Comparison of ENCODE assay signal across 8 cellular contexts in genomic region chr7:23471090-23471859, GRCh38. TPM values are rescaled to one million over a fixed set of nuclear protein-coding genes. Genes with fewer than 3 reads are reported as not detected.
DNase-seq lines count a peak whose midpoint lies in the region; ATAC-seq and TF ChIP-seq lines count a peak whose summit lies in the region.

No MANE protein-coding gene starts in this region.

- H4K20me1 ChIP-seq in fibroblast of lung (ENCODE audit: control insufficient read depth, extremely low read depth, insufficient read depth, low read length) (no peaks in the 10 kb centered on the region), smooth muscle cell (ENCODE audit: low read depth) (peaks cover 13% of the 10 kb centered on the region)

- H2AFZ ChIP-seq in fibroblast of lung (ENCODE audit: low read length) (no peak overlapping the region), smooth muscle cell (ENCODE audit: low read depth) (peak overlapping the region; percentile 65)

- H3K4me2 ChIP-seq in fibroblast of lung (ENCODE audit: extremely low read depth, insufficient read depth, low read length): no peak overlapping the region
- peak overlapping the region; percentile 94 for H3K4me2 ChIP-seq in smooth muscle cell

- peaks cover 4% of the 10 kb centered on the region for H3F3A ChIP-seq in smooth muscle cell (ENCODE audit: low read depth)

- peak overlapping the region; percentile 99 for H3K27ac ChIP-seq in WERI-Rb-1
- H3K27ac ChIP-seq in fibroblast of lung (ENCODE audit: insufficient read depth, low read length): no peak overlapping the region
- peak overlapping the region; percentile 87 for H3K27ac ChIP-seq in smooth muscle cell (ENCODE audit: low read depth)
- no peak overlapping the region for H3K27ac ChIP-seq in aorta (ENCODE audit: low read depth in 1 of 2, low read length in 2 of 2)

- peaks cover 10% of the 10 kb centered on the region for H3K79me2 ChIP-seq in fibroblast of lung (ENCODE audit: control insufficient read depth, insufficient read depth, low read length)
- H3K79me2 ChIP-seq in smooth muscle cell (ENCODE audit: low read depth): peaks cover 43% of the 10 kb centered on the region

- ATAC-seq in HG02642 (IDR thresholded peaks at IDR 0.05; ENCODE audit: poor library complexity, unreplicated experiment) (peak; percentile 38), aorta (ENCODE audit: low FRiP score) (no peak)

- 1% methylated on average over 18 of the region's 45 CpGs for WGBS in smooth muscle cell (ENCODE audit: low lambda C conversion rate)
- WGBS in aorta, 2 donors: 10 to 13% methylated on average over 45 of the region's 45 CpGs

- H3K4me1 ChIP-seq in fibroblast of lung (ENCODE audit: control insufficient read depth, extremely low read depth, insufficient read depth, low read length) (peaks cover 2% of the 10 kb centered on the region), smooth muscle cell (ENCODE audit: low read depth) (peaks cover 38% of the 10 kb centered on the region), aorta (ENCODE audit: control insufficient read depth in 1 of 2, insufficient read depth in 2 of 2, low read length in 2 of 2) (no peaks in the 10 kb centered on the region)

- H3K27me3 ChIP-seq in WERI-Rb-1 (ENCODE audit: insufficient read depth, low read depth, severe bottlenecking) (no peaks in the 10 kb centered on the region), fibroblast of lung (ENCODE audit: control insufficient read depth, insufficient read depth, low read length) (peaks cover 35% of the 10 kb centered on the region), smooth muscle cell (ENCODE audit: low read depth) (no peaks in the 10 kb centered on the region), aorta (ENCODE audit: control insufficient read depth in 1 of 2, insufficient read depth in 2 of 2, low read length in 1 of 2) (peaks cover 0 to 2% of the 10 kb centered on the region in 2 donors)

- no peak for TF ChIP-seq CTCF in GM10266 (IDR thresholded peaks at IDR 0.05; ENCODE audit: control insufficient read depth, insufficient read depth, low read depth, missing control alignments)
- TF ChIP-seq CTCF in WERI-Rb-1 (IDR thresholded peaks at IDR 0.05; ENCODE audit: low read depth, low read length): no peak
- no peak for TF ChIP-seq CTCF in fibroblast of lung (conservative IDR thresholded peaks at IDR 0.05 in 1 of 2, IDR thresholded peaks at IDR 0.05 in 1 of 2; ENCODE audit: low read depth in 1 of 2, low read length in 2 of 2)
- TF ChIP-seq CTCF in smooth muscle cell (IDR thresholded peaks at IDR 0.05; ENCODE audit: borderline replicate concordance, insufficient read depth, poor library complexity, severe bottlenecking): no peak

- DNase-seq in GM10266 (ENCODE audit: extremely low spot score) (peak; percentile 85), NCI-H1930 (lab: John Stamatoyannopoulos, UW) (peak; percentile 86 to 88), WERI-Rb-1 (peak; percentile 94), fibroblast of lung (ENCODE audit: low read depth in 2 of 2) (peak; percentile 65 to 83), smooth muscle cell (lab: John Stamatoyannopoulos, UW; ENCODE audit: unreplicated experiment) (peak; percentile 61), aorta (no peak), UCSD-AML1 (lab: John Stamatoyannopoulos, UW; ENCODE audit: unreplicated experiment) (no peak)

- H3K9ac ChIP-seq in fibroblast of lung (ENCODE audit: insufficient read depth, low read length): no peak overlapping the region
- peak overlapping the region; percentile 76 for H3K9ac ChIP-seq in smooth muscle cell (ENCODE audit: low read depth)

- intact Hi-C loops in aorta (cut with DNase I): no loop called here

- H3K4me3 ChIP-seq in WERI-Rb-1 (ENCODE audit: low read depth, low read length) (peak overlapping the region; percentile 93), fibroblast of lung (replicated peaks in 1 of 4; ENCODE audit: control extremely low read depth in 1 of 4, insufficient read depth in 1 of 4, low read depth in 3 of 4, low read length in 4 of 4) (peak overlapping the region in 2 of 4 experiments; percentile 56 to 80), smooth muscle cell (peak overlapping the region; percentile 69), aorta (ENCODE audit: low read length in 2 of 2) (no peak overlapping the region)

- no peaks in the 10 kb centered on the region for H3K9me3 ChIP-seq in WERI-Rb-1 (ENCODE audit: severe bottlenecking)
- no peaks in the 10 kb centered on the region for H3K9me3 ChIP-seq in fibroblast of lung (ENCODE audit: control insufficient read depth, insufficient read depth, low read depth, low read length)
- no peaks in the 10 kb centered on the region for H3K9me3 ChIP-seq in smooth muscle cell (replicated peaks; ENCODE audit: low read depth)
- H3K9me3 ChIP-seq in aorta (ENCODE audit: control insufficient read depth, low read length): no peaks in the 10 kb centered on the region

- H3K36me3 ChIP-seq in WERI-Rb-1 (no peaks in the 10 kb centered on the region; the same call in none of the 2 replicates), fibroblast of lung (ENCODE audit: control insufficient read depth, insufficient read depth, low read length) (no peaks in the 10 kb centered on the region), smooth muscle cell (ENCODE audit: low read depth) (no peaks in the 10 kb centered on the region), aorta (ENCODE audit: control insufficient read depth in 1 of 2, insufficient read depth in 2 of 2, low read length in 1 of 2) (no peaks in the 10 kb centered on the region)

RNA-seq across cellular contexts. Expression of gene IGF2BP3, which starts 1.0 kb away (rescaled TPM):
- total RNA-seq in fibroblast of lung: 1.5 and 4.3 TPM in 2 replicates
- polyA plus RNA-seq in fibroblast of lung: 11.2 and 21.6 TPM in 2 replicates
- 5.8 and 11.6 TPM in 2 replicates for polyA plus RNA-seq in fibroblast of lung (2012)
- polyA minus RNA-seq in fibroblast of lung (ENCODE audit: low replicate concordance): 7.8 and 23.9 TPM in 2 replicates
- 28.1 and 35.2 TPM in 2 replicates for total RNA-seq in smooth muscle cell
- polyA plus RNA-seq in smooth muscle cell: 7.9 and 9.7 TPM in 2 replicates
- total RNA-seq in aorta: 1 to 10 TPM in 1 of 2 donors, under 1 TPM in 1; 0.71 to 1.6 TPM
- polyA plus RNA-seq in aorta: under 1 TPM in 1 of 2 donors, not detected in 1; 0.08 TPM

Comparison
In these comparisons a context has a peak if more than half of its experiments do, and no peak if none do; other contexts are left out.
1. DNase-seq: peak in GM10266 (single experiment), NCI-H1930 (2 of 2), WERI-Rb-1 (single experiment), fibroblast of lung (2 of 2) and smooth muscle cell (single experiment); none in aorta (0 of 2) and UCSD-AML1 (single experiment).
2. H3K27ac ChIP-seq: peak in WERI-Rb-1 (single experiment) and smooth muscle cell (single experiment); none in fibroblast of lung (single experiment) and aorta (0 of 2).
3. H3K4me3 ChIP-seq: peak in WERI-Rb-1 (single experiment) and smooth muscle cell (single experiment); none in aorta (0 of 2).